ENCODE assay signal across 9 cellular contexts in genomic region chr10:4283841-4284610, GRCh38.
DNase-seq lines count a peak whose midpoint lies in the region; ATAC-seq, FAIRE-seq and TF ChIP-seq lines count a peak whose summit lies in the region.
"Had no signal": no experiment of that assay in that cellular context is flagged by ENCODE, and none has a peak within 500 bp of the region (broad histone marks: within the 10 kb centered on the region; RNA-seq: fewer than 3 reads in every experiment).

No MANE protein-coding gene starts in this region.

- DNase-seq in HFFc6 (peak; percentile 18), esophagus muscularis mucosa (ENCODE audit: extremely low spot score) (peak; percentile 92), mesenchymal stem cell (peak; percentile 90), NOMO-1 (lab: John Stamatoyannopoulos, UW; ENCODE audit: unreplicated experiment in 2 of 2) (no peak), activated T-cell treated with anti-CD3 and anti-CD28 coated beads for 4 hours (no peak), RCC 7860 (ENCODE audit: low spot score) (no peak)
- DNase-seq: substantia nigra had no signal

- H3K79me1 ChIP-seq in mesenchymal stem cell (replicated peaks; ENCODE audit: low read length, poor library complexity, severe bottlenecking): no peaks in the 10 kb centered on the region

- FAIRE-seq in RCC 7860 (lab: Jason Lieb, UNC): no peak

- peak overlapping the region; percentile 42 for H3K9ac ChIP-seq in mesenchymal stem cell (ENCODE audit: low read length)
- no peak overlapping the region for H3K9ac ChIP-seq in subcutaneous abdominal adipose tissue (ENCODE audit: low read length in 5 of 5)

- H3K27me3 Mint-ChIP-seq in HFFc6 (ENCODE audit: insufficient read depth): peaks cover 2% of the 10 kb centered on the region

- H3K9me3 ChIP-seq in esophagus muscularis mucosa (no peaks in the 10 kb centered on the region), mesenchymal stem cell (ENCODE audit: control insufficient read depth, low read length) (no peaks in the 10 kb centered on the region), subcutaneous abdominal adipose tissue (ENCODE audit: control insufficient read depth in 5 of 5, low read length in 5 of 5) (no peaks in the 10 kb centered on the region)

- WGBS in esophagus muscularis mucosa: 33% methylated on average over 7 of the region's 7 CpGs
- 39% methylated on average over 7 of the region's 7 CpGs for WGBS in mesenchymal stem cell

- no peaks in the 10 kb centered on the region for H3K9me3 Mint-ChIP-seq in HFFc6

- TF ChIP-seq CTCF in HFFc6 (IDR thresholded peaks at IDR 0.05) (no peak), esophagus muscularis mucosa (IDR thresholded peaks at IDR 0.05) (peak in 1 of 3 experiments; percentile 21)

- no peak overlapping the region for H3K23ac ChIP-seq in mesenchymal stem cell (ENCODE audit: low read length in 2 of 2)

- H3K4me1 ChIP-seq in esophagus muscularis mucosa (peaks cover 47 to 87% (median 74%) of the 10 kb centered on the region in 4 donors), mesenchymal stem cell (ENCODE audit: control insufficient read depth, insufficient read depth, low read depth, low read length) (peaks cover 8% of the 10 kb centered on the region), subcutaneous abdominal adipose tissue (ENCODE audit: control insufficient read depth in 5 of 5, insufficient read depth in 5 of 5, low read length in 5 of 5) (peaks cover 2 to 49% (median 44%) of the 10 kb centered on the region in 5 donors)

- H3K14ac ChIP-seq in mesenchymal stem cell (ENCODE audit: low read length in 2 of 2): no peak overlapping the region

- H4K8ac ChIP-seq in mesenchymal stem cell (ENCODE audit: low read length): peak overlapping the region; percentile 76

- H3K27ac ChIP-seq in esophagus muscularis mucosa (replicated peaks in 1 of 4) (peak overlapping the region; percentile 83 to 90 (median 90)), mesenchymal stem cell (ENCODE audit: low read length, poor library complexity, severe bottlenecking) (peak overlapping the region; percentile 77), subcutaneous abdominal adipose tissue (ENCODE audit: low read depth, low read length) (peak overlapping the region; percentile 43)

- no peak overlapping the region for H2BK120ac ChIP-seq in mesenchymal stem cell (ENCODE audit: low read depth, low read length)

- H3K36me3 ChIP-seq in esophagus muscularis mucosa (no peaks in the 10 kb centered on the region), mesenchymal stem cell (ENCODE audit: control insufficient read depth in 1 of 2, insufficient read depth in 2 of 2, low read depth in 1 of 2, low read length in 2 of 2) (no peaks in the 10 kb centered on the region), subcutaneous abdominal adipose tissue (ENCODE audit: control insufficient read depth in 5 of 5, insufficient read depth in 5 of 5, low read length in 5 of 5) (no peaks in the 10 kb centered on the region)

- H2AK5ac ChIP-seq in mesenchymal stem cell (ENCODE audit: low read length, severe bottlenecking): no peak overlapping the region

- H2BK5ac ChIP-seq in mesenchymal stem cell (ENCODE audit: low read depth, low read length, poor library complexity, severe bottlenecking): no peak overlapping the region

- H3K27me3 ChIP-seq in esophagus muscularis mucosa (no peaks in the 10 kb centered on the region), mesenchymal stem cell (ENCODE audit: control insufficient read depth in 1 of 2, insufficient read depth in 1 of 2, low read length in 2 of 2) (no peaks in the 10 kb centered on the region), subcutaneous abdominal adipose tissue (ENCODE audit: control insufficient read depth in 5 of 5, insufficient read depth in 4 of 5, low read length in 5 of 5) (no peaks in the 10 kb centered on the region)

- peaks cover 6% of the 10 kb centered on the region for H3K36me3 Mint-ChIP-seq in HFFc6 (ENCODE audit: low read depth)

- peak overlapping the region; percentile 6 to 91 for H2BK12ac ChIP-seq in mesenchymal stem cell (ENCODE audit: low read length in 2 of 2)

- H4K91ac ChIP-seq in mesenchymal stem cell (ENCODE audit: low read length): no peak overlapping the region

- TF ChIP-seq EP300 in esophagus muscularis mucosa (IDR thresholded peaks at IDR 0.05): peak; percentile 94

- peaks cover 56% of the 10 kb centered on the region for H3K4me1 Mint-ChIP-seq in HFFc6 (ENCODE audit: low read depth)

- no peak overlapping the region for H3K4me2 ChIP-seq in mesenchymal stem cell (ENCODE audit: low read length, poor library complexity, severe bottlenecking)

- TF ChIP-seq POLR2A in esophagus muscularis mucosa (IDR thresholded peaks at IDR 0.05; ENCODE audit: low read depth): no peak

- no peak overlapping the region for H3K4me3 ChIP-seq in esophagus muscularis mucosa
- H3K4me3 ChIP-seq in mesenchymal stem cell (ENCODE audit: insufficient read depth in 1 of 2, low read depth in 1 of 2, low read length in 2 of 2): peak overlapping the region in 1 of 2 experiments; percentile 51
- no peak overlapping the region for H3K4me3 ChIP-seq in subcutaneous abdominal adipose tissue (ENCODE audit: low read depth in 1 of 5, low read length in 5 of 5)

- peak overlapping the region in 1 of 2 experiments; percentile 65 for H3K4ac ChIP-seq in mesenchymal stem cell (ENCODE audit: low read depth in 1 of 2, low read length in 2 of 2)

- H3K18ac ChIP-seq in mesenchymal stem cell (ENCODE audit: low read depth in 1 of 2, low read length in 2 of 2): peak overlapping the region; percentile 38 to 75

- H2AFZ ChIP-seq in mesenchymal stem cell (ENCODE audit: low read depth, low read length): no peak overlapping the region

- peak overlapping the region; percentile 24 for H3K4me3 Mint-ChIP-seq in HFFc6

- ATAC-seq in GM18867 (IDR thresholded peaks at IDR 0.05; ENCODE audit: unreplicated experiment): no peak

- H3K27ac Mint-ChIP-seq in HFFc6: peak overlapping the region; percentile 70

- H2BK15ac ChIP-seq in mesenchymal stem cell (ENCODE audit: low read depth, poor library complexity, severe bottlenecking): no peak overlapping the region

- intact Hi-C loops in esophagus muscularis mucosa (cut with DNase I): loop anchor here (10.0 kb wide), 1 partner anchor 499 kb away; the partner anchor contains the start of gene KLF6

Comparison
In these comparisons a context has a peak if more than half of its experiments do, and no peak if none do; other contexts are left out.
1. DNase-seq: peak in HFFc6 (single experiment), esophagus muscularis mucosa (single experiment) and mesenchymal stem cell (single experiment); none in NOMO-1 (0 of 2), activated T-cell treated with anti-CD3 and anti-CD28 coated beads for 4 hours (single experiment) and RCC 7860 (single experiment).
2. Peak in every context shown above with its lines, with median percentiles within 50 percentile points of each other: H3K27ac ChIP-seq.